Comparison of ENCODE assay signal across 10 cellular contexts in the genomic region with DNA sequence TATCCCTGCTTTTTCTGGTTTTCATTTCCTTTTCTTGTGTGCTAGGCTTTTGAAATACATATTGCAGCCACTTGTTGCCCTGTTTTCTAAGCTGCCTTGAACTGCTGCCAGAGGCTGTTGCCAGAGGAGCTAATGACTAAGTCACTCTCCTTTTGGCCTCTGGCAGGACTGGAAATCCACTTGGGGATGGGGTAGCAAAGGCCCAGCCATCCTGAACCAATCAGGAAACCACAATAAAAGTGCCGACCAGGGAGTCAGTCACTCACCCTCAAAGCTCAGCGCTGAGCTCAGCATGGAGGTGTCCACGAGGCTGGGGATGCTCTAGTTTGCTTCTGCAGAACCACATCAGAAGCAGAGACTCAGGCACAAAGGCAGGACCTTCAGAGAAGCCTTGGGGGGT.
A peak's percentile ranks its signal among the peaks of the same experiment; 100 is the strongest.
DNase-seq lines count a peak whose midpoint lies in the region; ATAC-seq and TF ChIP-seq lines count a peak whose summit lies in the region.
"Had no signal": no experiment of that assay in that cellular context is flagged by ENCODE, and none has a peak within 500 bp of the region (broad histone marks: within the 10 kb centered on the region; RNA-seq: fewer than 3 reads in every experiment).

No MANE protein-coding gene starts in this region.

- ATAC-seq in body of pancreas: peak; percentile 57
- no peak for ATAC-seq in GM21737 (IDR thresholded peaks at IDR 0.05; ENCODE audit: unreplicated experiment)
- no peak for ATAC-seq in HG03039 (IDR thresholded peaks at IDR 0.05; ENCODE audit: unreplicated experiment)
- ATAC-seq: stimulated activated memory B cell treated with anti-CD40 and anti-IgM and Interleukin-4, amounts not matched to agents 10 μg/mL and 1 μg/mL and 100 μg/mL, for 72 hours had no signal

- H3K9me2 ChIP-seq in hepatocyte (replicated peaks; ENCODE audit: insufficient read depth): no peaks in the 10 kb centered on the region

- no peak for TF ChIP-seq CTCF in body of pancreas (IDR thresholded peaks at IDR 0.05)
- TF ChIP-seq CTCF in left ventricle myocardium inferior (IDR thresholded peaks at IDR 0.05; ENCODE audit: borderline replicate concordance): no peak
- TF ChIP-seq CTCF in testis (IDR thresholded peaks at IDR 0.05): no peak
- TF ChIP-seq CTCF in hepatocyte (IDR thresholded peaks at IDR 0.05; ENCODE audit: poor library complexity): no peak

- intact Hi-C loops in body of pancreas (cut with DNase I): no loop called here
- intact Hi-C loops in left ventricle myocardium inferior (cut with micrococcal nuclease): no loop called here
- intact Hi-C loops in testis (cut with DNase I; ENCODE audit: low total_unique reads): no loop called here

- H2AFZ ChIP-seq in hepatocyte: no peak overlapping the region

- H3K4me3 ChIP-seq in body of pancreas (no peak overlapping the region), left ventricle myocardium inferior (no peak overlapping the region), testis (no peak overlapping the region), hepatocyte (no peak overlapping the region)

- H3K27ac ChIP-seq in body of pancreas (peak overlapping the region in 2 of 4 donors; percentile 30 to 37), left ventricle myocardium inferior (replicated peaks) (no peak overlapping the region), testis (no peak overlapping the region), hepatocyte (no peak overlapping the region)

- H3K4me1 ChIP-seq in body of pancreas: peaks cover 30% of the 10 kb centered on the region
- no peaks in the 10 kb centered on the region for H3K4me1 ChIP-seq in left ventricle myocardium inferior
- H3K4me1 ChIP-seq in testis: no peaks in the 10 kb centered on the region
- H3K4me1 ChIP-seq in hepatocyte (ENCODE audit: insufficient read depth): peaks cover 5% of the 10 kb centered on the region

- H3K9me3 ChIP-seq in body of pancreas (no peaks in the 10 kb centered on the region), left ventricle myocardium inferior (replicated peaks) (peaks cover 19% of the 10 kb centered on the region), testis (no peaks in the 10 kb centered on the region), hepatocyte (ENCODE audit: low read depth) (no peaks in the 10 kb centered on the region)

- WGBS in body of pancreas, 2 donors: 22 to 40% methylated on average over 3 of the region's 3 CpGs
- WGBS in testis, 2 donors: 24% methylated on average over 3 of the region's 3 CpGs; no CpG with 5 or more reads in 1 of the 2 donors
- WGBS in hepatocyte (ENCODE audit: low lambda C conversion rate, missing lambda C conversion rate): 82% methylated on average over 3 of the region's 3 CpGs

- TF ChIP-seq POLR2A in body of pancreas (IDR thresholded peaks at IDR 0.05) (no peak), testis (IDR thresholded peaks at IDR 0.05) (no peak)

- H3K4me2 ChIP-seq in hepatocyte: no peak overlapping the region

- no peaks in the 10 kb centered on the region for H3K27me3 ChIP-seq in body of pancreas
- H3K27me3 ChIP-seq in left ventricle myocardium inferior (ENCODE audit: low read depth): no peaks in the 10 kb centered on the region
- H3K27me3 ChIP-seq in testis: no peaks in the 10 kb centered on the region
- H3K27me3 ChIP-seq in hepatocyte: no peaks in the 10 kb centered on the region

- no peaks in the 10 kb centered on the region for H4K20me1 ChIP-seq in hepatocyte (ENCODE audit: insufficient read depth, poor library complexity, severe bottlenecking)

- H3K36me3 ChIP-seq in body of pancreas (replicated peaks in 1 of 2; ENCODE audit: insufficient read depth in 1 of 2, low read depth in 2 of 2): no peaks in the 10 kb centered on the region
- H3K36me3 ChIP-seq in left ventricle myocardium inferior: no peaks in the 10 kb centered on the region
- H3K36me3 ChIP-seq in testis (ENCODE audit: low read depth, missing control alignments): no peaks in the 10 kb centered on the region
- no peaks in the 10 kb centered on the region for H3K36me3 ChIP-seq in hepatocyte (replicated peaks; ENCODE audit: insufficient read depth, low read depth)

- DNase-seq in M059J (ENCODE audit: low read depth): peak; percentile 98
- DNase-seq in body of pancreas: peak; percentile 51 to 75 (median 66)
- DNase-seq in left ventricle myocardium inferior: peak; percentile 76
- peak; percentile 63 for DNase-seq in testis
- no peak for DNase-seq in hepatocyte (ENCODE audit: low spot score)
- DNase-seq: activated CD8-positive, alpha-beta memory T cell treated with anti-CD3 and anti-CD28 coated beads, Interleukin-2, amount 50 U/mL, for 4 hours; GDM1 had no signal

- no peaks in the 10 kb centered on the region for H3K79me2 ChIP-seq in hepatocyte
